In genomic region chr17:58998871-58999270, GRCh38 we compare ENCODE assay signal across 20 cellular contexts.
"Had no signal": no experiment of that assay in that cellular context is flagged by ENCODE, and none has a peak within 500 bp of the region (broad histone marks: within the 10 kb centered on the region; RNA-seq: fewer than 3 reads in every experiment).

No MANE protein-coding gene starts in this region.

- H3K9me3 ChIP-seq: body of pancreas, colonic mucosa, tibial nerve had no signal

- H3K27ac Mint-ChIP-seq: activated naive CD8-positive, alpha-beta T cell treated with anti-CD3 and anti-CD28 coated beads for 36 hours; endodermal cell; progenitor cell of endocrine pancreas; T-helper 1 cell treated with Interleukin-12 subunit alpha and Interleukin-12 subunit beta and Interleukin-4 antibody, amounts not matched to agents 30 μg/mL and 1 μg/mL, for 36 hours had no signal

- DNase-seq: activated CD4-positive, alpha-beta T cell treated with anti-CD3 and anti-CD28 coated beads for 1 hour; activated CD4-positive, alpha-beta T cell treated with anti-CD3 and anti-CD28 coated beads, Interleukin-2, amount 50 U/mL, for 48 hours; activated naive CD8-positive, alpha-beta T cell treated with anti-CD3 and anti-CD28 coated beads for 36 hours; amygdala; body of pancreas; colonic mucosa; endodermal cell; foreskin keratinocyte; kidney; mammary epithelial cell; stimulated activated CD4-positive, alpha-beta T cell treated with anti-CD3 and anti-CD28 coated beads, Interleukin-12 subunit alpha, Interleukin-12 subunit beta, amount 100 ng/mL, for 4 hours; stimulated activated CD4-positive, alpha-beta T cell treated with anti-CD3 and anti-CD28 coated beads, Interleukin-1b, Interleukin-23, amount 100 ng/mL, for 48 hours; stimulated activated CD8-positive, alpha-beta memory T cell treated with anti-CD3 and anti-CD28 coated beads, Interleukin-4, amount 100 ng/mL, for 48 hours had no signal

- ATAC-seq: body of pancreas, foreskin keratinocyte, left lobe of liver had no signal

- H3K36me3 ChIP-seq: colonic mucosa had no signal

- H3K4me1 Mint-ChIP-seq: endodermal cell had no signal

- H3K27ac ChIP-seq: body of pancreas, colonic mucosa, epithelial cell of prostate, foreskin keratinocyte, tibial nerve, VCaP had no signal

- H3K4me3 ChIP-seq: body of pancreas, colonic mucosa, tibial nerve had no signal

- H3K4me3 Mint-ChIP-seq: activated naive CD8-positive, alpha-beta T cell treated with anti-CD3 and anti-CD28 coated beads for 36 hours; endodermal cell; stimulated activated naive CD8-positive, alpha-beta T cell treated with anti-CD3 and anti-CD28 coated beads, Interleukin-15, Interleukin-2, amounts not matched to agents 100 ng/mL and 50 ng/mL, for 24 hours; T-helper 1 cell treated with Interleukin-12 subunit alpha and Interleukin-12 subunit beta and Interleukin-4 antibody, amounts not matched to agents 30 μg/mL and 1 μg/mL, for 36 hours had no signal

- H3K9me3 Mint-ChIP-seq: activated naive CD8-positive, alpha-beta T cell treated with anti-CD3 and anti-CD28 coated beads for 36 hours; endodermal cell; stimulated activated naive CD8-positive, alpha-beta T cell treated with anti-CD3 and anti-CD28 coated beads, Interleukin-15, Interleukin-2, amounts not matched to agents 100 ng/mL and 50 ng/mL, for 24 hours; T-helper 1 cell treated with Interleukin-12 subunit alpha and Interleukin-12 subunit beta and Interleukin-4 antibody, amounts not matched to agents 30 μg/mL and 1 μg/mL, for 36 hours had no signal

- H3K27me3 Mint-ChIP-seq: activated naive CD8-positive, alpha-beta T cell treated with anti-CD3 and anti-CD28 coated beads for 36 hours; progenitor cell of endocrine pancreas; stimulated activated naive CD8-positive, alpha-beta T cell treated with anti-CD3 and anti-CD28 coated beads, Interleukin-15, Interleukin-2, amounts not matched to agents 100 ng/mL and 50 ng/mL, for 24 hours had no signal

- H3K4me1 ChIP-seq: body of pancreas, colonic mucosa, foreskin keratinocyte had no signal

- H3K27me3 ChIP-seq: body of pancreas, colonic mucosa, foreskin keratinocyte, tibial nerve had no signal
